In the genomic region with DNA sequence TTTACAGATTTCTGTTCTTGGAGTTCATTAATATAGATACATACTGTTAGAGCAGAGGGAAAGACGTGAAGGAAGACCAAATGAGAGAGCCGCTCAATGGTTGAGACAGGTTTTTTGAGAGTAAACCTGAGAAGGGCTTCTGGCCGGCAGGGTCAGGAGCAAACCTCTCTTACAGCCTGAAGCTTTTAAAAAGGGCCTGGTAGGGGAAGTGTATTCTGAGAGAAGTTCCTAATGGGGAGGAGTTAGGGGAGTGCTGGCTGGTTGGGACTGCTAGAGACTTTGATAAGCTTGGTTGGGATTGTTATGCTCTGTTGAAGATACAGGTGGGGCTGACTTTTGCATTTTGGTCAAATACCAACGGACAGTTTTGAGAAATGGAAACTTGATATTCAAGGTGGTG, we compare ENCODE assay signal across 30 cellular contexts.
"Had no signal": no experiment of that assay in that cellular context is flagged by ENCODE, and none has a peak within 500 bp of the region (broad histone marks: within the 10 kb centered on the region; RNA-seq: fewer than 3 reads in every experiment).

No MANE protein-coding gene starts in this region.

- H3K4me2 ChIP-seq: hepatocyte had no signal

- H3K27me3 ChIP-seq: ascending aorta, cardiac muscle cell, colonic mucosa, dorsolateral prefrontal cortex, gastroesophageal sphincter, hepatocyte, right lobe of liver, testis had no signal

- ATAC-seq: activated CD4-positive, CD25-positive, alpha-beta regulatory T cell treated with anti-CD3 and anti-CD28 coated beads, Interleukin-2, amount 50 U/mL, for 24 hours; gastroesophageal sphincter; left colon; naive thymus-derived CD8-positive, alpha-beta T cell; right lobe of liver; stimulated activated naive CD8-positive, alpha-beta T cell treated with anti-CD3 and anti-CD28 coated beads, Interleukin-15, Interleukin-2, amounts not matched to agents 100 U/mL and 50 U/mL, for 24 hours had no signal

- H3K9me3 ChIP-seq: ascending aorta, colonic mucosa, gastroesophageal sphincter, right lobe of liver, testis had no signal

- DNase-seq: activated CD4-positive, alpha-beta memory T cell treated with anti-CD3 and anti-CD28 coated beads for 36 hours; activated CD4-positive, alpha-beta T cell treated with anti-CD3 and anti-CD28 coated beads for 48 hours; activated CD8-positive, alpha-beta memory T cell treated with anti-CD3 and anti-CD28 coated beads, Interleukin-2, amount 50 U/mL, for 48 hours; activated gamma-delta T cell; activated naive CD4-positive, alpha-beta T cell treated with anti-CD3 and anti-CD28 coated beads, Interleukin-2, amount 10 ng/mL, durations not matched to agents 7 days and 5 days; activated naive CD8-positive, alpha-beta T cell treated with anti-CD3 and anti-CD28 coated beads, Interleukin-2, amount 10 ng/mL, durations not matched to agents 7 days and 5 days; activated T-cell treated with anti-CD3 and anti-CD28 coated beads, Interleukin-2, amount 50 U/mL, for 24 hours; cerebellar nuclear complex; colonic mucosa; dorsolateral prefrontal cortex; effector memory CD4-positive, alpha-beta T cell; erythroblast; kidney; left colon; mammary epithelial cell; naive thymus-derived CD8-positive, alpha-beta T cell; right lobe of liver; stimulated activated CD4-positive, alpha-beta T cell treated with anti-CD3 and anti-CD28 coated beads, Interleukin-12 subunit alpha, Interleukin-12 subunit beta, amount 100 ng/mL, for 4 hours; stimulated activated CD4-positive, alpha-beta T cell treated with anti-CD3 and anti-CD28 coated beads, Interleukin-4, amount 100 ng/mL, for 1 hour; stimulated activated naive CD8-positive, alpha-beta T cell treated with anti-CD3 and anti-CD28 coated beads, Interleukin-15, Interleukin-2, amounts not matched to agents 100 U/mL and 50 U/mL, for 24 hours; testis; trophoblast cell had no signal

- H3K79me2 ChIP-seq: hepatocyte had no signal

- H3K27ac ChIP-seq: ascending aorta, cardiac muscle cell, colonic mucosa, dorsolateral prefrontal cortex, gastroesophageal sphincter, hepatocyte, right lobe of liver, testis, VCaP had no signal

- H3K36me3 ChIP-seq: ascending aorta, cardiac muscle cell, colonic mucosa, gastroesophageal sphincter, right lobe of liver had no signal

- FAIRE-seq: kidney, TTC549, urothelium cell line had no signal

- H3K4me1 ChIP-seq: ascending aorta, colonic mucosa, gastroesophageal sphincter, right lobe of liver, testis had no signal

- H2AFZ ChIP-seq: hepatocyte had no signal

- H3K4me3 ChIP-seq: ascending aorta, cardiac muscle cell, colonic mucosa, dorsolateral prefrontal cortex, gastroesophageal sphincter, hepatocyte, right lobe of liver, testis had no signal
